In genomic region chr1:150149490-150150453, GRCh38 we compare ENCODE assay signal across 1 cellular context.
TF ChIP-seq lines count a peak whose summit lies in the region.

PLEKHO1 (plus strand) TSS chr1:150149916; CDS start chr1:150150258, 342 bp downstream.

TF ChIP-seq in HepG2, 621 proteins besides CTCF, POLR2A, EP300 and RAD21 (continued from another document):
- TF ChIP-seq ZNF691 (CRISPR knock-in tag; IDR thresholded peaks at IDR 0.05; ENCODE audit: borderline replicate concordance, low read depth) (0 out of 2 replicates have a peak, but pooled peaks have one; percentile 40), MED1 (CRISPR knock-in tag; IDR thresholded peaks at IDR 0.05) (no peak), ZNF564 (CRISPR knock-in tag; IDR thresholded peaks at IDR 0.05) (no peak), ARID5B (CRISPR knock-in tag; IDR thresholded peaks at IDR 0.05) (no peak), ZNF138 (CRISPR knock-in tag; IDR thresholded peaks at IDR 0.05; ENCODE audit: low read depth) (no peak), ZFP90 (CRISPR knock-in tag; IDR thresholded peaks at IDR 0.05; ENCODE audit: borderline replicate concordance) (no peak), ZBED4 (CRISPR knock-in tag; IDR thresholded peaks at IDR 0.05; ENCODE audit: borderline replicate concordance) (peak; percentile 44; the same call in 1 of the 2 replicates), MAFF (IDR thresholded peaks at IDR 0.05; ENCODE audit: low read depth, low read length) (no peak), HMG20B (CRISPR knock-in tag; conservative IDR thresholded peaks at IDR 0.05) (0 out of 2 replicates have a peak, but pooled peaks have one; percentile 24), CEBPG (CRISPR knock-in tag; IDR thresholded peaks at IDR 0.05) (no peak), ZNF770 (CRISPR knock-in tag; IDR thresholded peaks at IDR 0.05) (0 out of 2 replicates have a peak, but pooled peaks have one; percentile 12), ZNF331 (CRISPR knock-in tag; IDR thresholded peaks at IDR 0.05) (0 out of 2 replicates have a peak, but pooled peaks have one; percentile 8), ZNF746 (CRISPR knock-in tag; IDR thresholded peaks at IDR 0.05) (no peak), THAP8 (CRISPR knock-in tag; IDR thresholded peaks at IDR 0.05; ENCODE audit: borderline replicate concordance) (0 out of 2 replicates have a peak, but pooled peaks have one; percentile 22), ARNT2 (CRISPR knock-in tag; IDR thresholded peaks at IDR 0.05; ENCODE audit: low read depth) (no peak), ZNF136 (CRISPR knock-in tag; IDR thresholded peaks at IDR 0.05; ENCODE audit: low read depth) (no peak), ZFP91 (CRISPR knock-in tag; IDR thresholded peaks at IDR 0.05; ENCODE audit: borderline replicate concordance) (peak; percentile 26; the same call in 1 of the 2 replicates), FOSL2 (CRISPR knock-in tag; IDR thresholded peaks at IDR 0.05) (peak; percentile 42; the same call in 1 of the 2 replicates), HOXA9 (CRISPR knock-in tag; IDR thresholded peaks at IDR 0.05; ENCODE audit: borderline replicate concordance) (no peak), FOXP1 (IDR thresholded peaks at IDR 0.05) (no peak), FOXP1 (CRISPR knock-in tag; IDR thresholded peaks at IDR 0.05) (no peak), SATB2 (CRISPR knock-in tag; IDR thresholded peaks at IDR 0.05) (no peak), ZSCAN22 (CRISPR knock-in tag; IDR thresholded peaks at IDR 0.05) (no peak), BCL3 (CRISPR knock-in tag; IDR thresholded peaks at IDR 0.05) (no peak), PAXIP1 (CRISPR knock-in tag; conservative IDR thresholded peaks at IDR 0.05) (0 out of 2 replicates have a peak, but pooled peaks have one; percentile 16), RBM39 (IDR thresholded peaks at IDR 0.05; ENCODE audit: low read depth, low read length, poor library complexity, severe bottlenecking) (peak; percentile 43), MTA1 (CRISPR knock-in tag; IDR thresholded peaks at IDR 0.05; ENCODE audit: borderline replicate concordance) (peak; percentile 66; the same call in 1 of the 2 replicates), MZF1 (CRISPR knock-in tag; IDR thresholded peaks at IDR 0.05; ENCODE audit: borderline replicate concordance) (no peak), MEIS2 (CRISPR knock-in tag; IDR thresholded peaks at IDR 0.05) (no peak), ZBTB2 (CRISPR knock-in tag; IDR thresholded peaks at IDR 0.05; ENCODE audit: low read depth) (peak; percentile 66; the same call in 1 of the 2 replicates), ATF7-NPFF (CRISPR knock-in tag; IDR thresholded peaks at IDR 0.05; ENCODE audit: low read depth) (peak; percentile 21; the same call in 1 of the 2 replicates), ZNF75D (CRISPR knock-in tag; IDR thresholded peaks at IDR 0.05; ENCODE audit: borderline replicate concordance) (no peak), SALL1 (CRISPR knock-in tag; IDR thresholded peaks at IDR 0.05) (no peak), PHF8 (CRISPR knock-in tag; IDR thresholded peaks at IDR 0.05) (no peak; the same call in 1 of the 2 replicates), ZNF101 (CRISPR knock-in tag; IDR thresholded peaks at IDR 0.05; ENCODE audit: borderline replicate concordance, low read depth) (no peak)
